In genomic region chr5:58717303-58718012, GRCh38 we compare ENCODE assay signal across 28 cellular contexts.
DNase-seq lines count a peak whose midpoint lies in the region; ATAC-seq, FAIRE-seq and TF ChIP-seq lines count a peak whose summit lies in the region.
"Had no signal": no experiment of that assay in that cellular context is flagged by ENCODE, and none has a peak within 500 bp of the region (broad histone marks: within the 10 kb centered on the region; RNA-seq: fewer than 3 reads in every experiment).

No MANE protein-coding gene starts in this region.

- no peak for TF ChIP-seq RAD21 in neural cell (conservative IDR thresholded peaks at IDR 0.05)

- peaks cover 13% of the 10 kb centered on the region for H3K9me3 Mint-ChIP-seq in endodermal cell
- H3K9me3 Mint-ChIP-seq in activated naive CD8-positive, alpha-beta T cell treated with anti-CD3 and anti-CD28 coated beads for 36 hours, result peaks cover 3% of the 10 kb centered on the region

- peaks cover 8% of the 10 kb centered on the region for H3K9me3 ChIP-seq in endodermal cell (ENCODE audit: control insufficient read depth, low read length)
- no peaks in the 10 kb centered on the region for H3K9me3 ChIP-seq in neural cell (ENCODE audit: low read length)
- H3K9me3 ChIP-seq: SJCRH30, suprapubic skin, uterus had no signal

- TF ChIP-seq CTCF in endodermal cell (conservative IDR thresholded peaks at IDR 0.05) (no peak), neural cell (IDR thresholded peaks at IDR 0.05; ENCODE audit: poor library complexity, severe bottlenecking) (peak; percentile 12)

- H3K4me3 ChIP-seq in H7 (ENCODE audit: insufficient read depth, low read depth, low read length) (no peak overlapping the region), endodermal cell (ENCODE audit: low read length) (no peak overlapping the region), neural cell (ENCODE audit: low read length) (peak overlapping the region; percentile 47)
- H3K4me3 ChIP-seq: SJCRH30, suprapubic skin, uterus had no signal

- no peaks in the 10 kb centered on the region for H3F3A ChIP-seq in neural cell (ENCODE audit: insufficient read depth, low read length, poor library complexity, severe bottlenecking)

- WGBS in endodermal cell (ENCODE audit: insufficient coverage in 1 of 2, insufficient read length in 1 of 2), 2 experiments, result 49 to 65% methylated on average over 4 to 5 of the region's 5 CpGs

- TF ChIP-seq EP300 in neural cell (conservative IDR thresholded peaks at IDR 0.05; ENCODE audit: poor library complexity, severe bottlenecking), result no peak

- FAIRE-seq in GM12891 (lab: Jason Lieb, UNC), result no peak
- FAIRE-seq: bronchial epithelial cell had no signal

- H3K9me2 ChIP-seq in neural cell (ENCODE audit: insufficient read depth, low read length), result no peaks in the 10 kb centered on the region

- H3K27ac Mint-ChIP-seq in endodermal cell, result no peak overlapping the region
- H3K27ac Mint-ChIP-seq in activated naive CD8-positive, alpha-beta T cell treated with anti-CD3 and anti-CD28 coated beads for 36 hours, result no peak overlapping the region
- H3K27ac Mint-ChIP-seq: activated CD4-positive, alpha-beta T cell treated with anti-CD3 and anti-CD28 coated beads for 36 hours; activated naive CD4-positive, alpha-beta T cell treated with anti-CD3 and anti-CD28 coated beads for 36 hours; CD4-positive, alpha-beta T cell; IgD-negative memory B cell; immature natural killer cell; nephron; progenitor cell of endocrine pancreas; T-cell had no signal

- H3K36me3 Mint-ChIP-seq in endodermal cell (ENCODE audit: low read depth), result no peaks in the 10 kb centered on the region
- H3K36me3 Mint-ChIP-seq in activated naive CD8-positive, alpha-beta T cell treated with anti-CD3 and anti-CD28 coated beads for 36 hours, result no peaks in the 10 kb centered on the region
- H3K36me3 Mint-ChIP-seq: IgD-negative memory B cell, immature natural killer cell, T-cell had no signal

- ATAC-seq in GM18502 (IDR thresholded peaks at IDR 0.05; ENCODE audit: poor library complexity, unreplicated experiment), result no peak
- ATAC-seq: activated CD4-positive, alpha-beta T cell treated with anti-CD3 and anti-CD28 coated beads for 36 hours; left ventricle myocardium superior; T-cell had no signal

- H3K27me3 ChIP-seq in H7 (ENCODE audit: control insufficient read depth, insufficient read depth, low read length) (no peaks in the 10 kb centered on the region), endodermal cell (ENCODE audit: control insufficient read depth, insufficient read depth, low read length, poor library complexity, severe bottlenecking) (no peaks in the 10 kb centered on the region), neural cell (ENCODE audit: insufficient read depth, low read depth, low read length) (no peaks in the 10 kb centered on the region)
- H3K27me3 ChIP-seq: suprapubic skin, uterus had no signal

- no peaks in the 10 kb centered on the region for H3K79me2 ChIP-seq in neural cell (replicated peaks; ENCODE audit: insufficient read depth, low read length)

- H3K4me1 ChIP-seq in endodermal cell (ENCODE audit: control insufficient read depth, insufficient read depth, low read length), result peaks cover 7% of the 10 kb centered on the region
- H3K4me1 ChIP-seq: SJCRH30, suprapubic skin, uterus had no signal

- TF ChIP-seq POLR2A in GM12891 (IDR thresholded peaks at IDR 0.05; ENCODE audit: low read depth, low read length), result no peak

- H3K27me3 Mint-ChIP-seq in endodermal cell (ENCODE audit: insufficient read depth), result no peaks in the 10 kb centered on the region
- H3K27me3 Mint-ChIP-seq in activated naive CD8-positive, alpha-beta T cell treated with anti-CD3 and anti-CD28 coated beads for 36 hours, result no peaks in the 10 kb centered on the region
- H3K27me3 Mint-ChIP-seq: progenitor cell of endocrine pancreas had no signal

- peak overlapping the region; percentile 29 for H3K27ac ChIP-seq in endodermal cell (ENCODE audit: low read depth, low read length)
- peak overlapping the region; percentile 87 for H3K27ac ChIP-seq in neural cell (ENCODE audit: low read length)
- H3K27ac ChIP-seq in caudate nucleus (ENCODE audit: low read depth, low read length), result no peak overlapping the region
- H3K27ac ChIP-seq: SJCRH30, suprapubic skin, uterus had no signal

- peaks cover 42% of the 10 kb centered on the region for H3K4me1 Mint-ChIP-seq in endodermal cell
- no peaks in the 10 kb centered on the region for H3K4me1 Mint-ChIP-seq in activated naive CD8-positive, alpha-beta T cell treated with anti-CD3 and anti-CD28 coated beads for 36 hours
- H3K4me1 Mint-ChIP-seq: activated CD4-positive, alpha-beta T cell treated with anti-CD3 and anti-CD28 coated beads for 36 hours; immature natural killer cell; T-cell had no signal

- no peaks in the 10 kb centered on the region for H4K20me1 ChIP-seq in neural cell (ENCODE audit: insufficient read depth)

- H3K9ac ChIP-seq in endodermal cell (ENCODE audit: extremely low read depth, low read length, poor library complexity, severe bottlenecking), result no peak overlapping the region
- H3K9ac ChIP-seq in neural cell (ENCODE audit: low read length), result peak overlapping the region; percentile 48

- H2AFZ ChIP-seq in neural cell (ENCODE audit: low read depth, low read length), result peak overlapping the region; percentile 29

- H3K36me3 ChIP-seq in H7 (replicated peaks; ENCODE audit: control insufficient read depth, insufficient read depth, low read length) (no peaks in the 10 kb centered on the region), endodermal cell (ENCODE audit: control insufficient read depth, insufficient read depth, low read length) (no peaks in the 10 kb centered on the region), neural cell (ENCODE audit: insufficient read depth, low read length) (no peaks in the 10 kb centered on the region)
- H3K36me3 ChIP-seq: SJCRH30, suprapubic skin, uterus had no signal

- peak overlapping the region; percentile 30 for H3K4me2 ChIP-seq in neural cell (ENCODE audit: low read length)

- H3K4me3 Mint-ChIP-seq in endodermal cell, result no peak overlapping the region
- H3K4me3 Mint-ChIP-seq in activated naive CD8-positive, alpha-beta T cell treated with anti-CD3 and anti-CD28 coated beads for 36 hours, result no peak overlapping the region
- H3K4me3 Mint-ChIP-seq: activated CD4-positive, alpha-beta T cell treated with anti-CD3 and anti-CD28 coated beads for 36 hours; activated naive CD4-positive, alpha-beta T cell treated with anti-CD3 and anti-CD28 coated beads for 36 hours; CD4-positive, alpha-beta T cell; IgD-negative memory B cell; immature natural killer cell; nephron; T-cell had no signal

- DNase-seq in H7 (peak; percentile 2), NCI-H2227 treated with DMSO at 0.1 percent for 48 hours (lab: John Stamatoyannopoulos, UW) (peak; percentile 10), endodermal cell (peak; percentile 81), GM12891 (ENCODE audit: insufficient read length, low spot score) (no peak), caudate nucleus (lab: John Stamatoyannopoulos, UW) (no peak)
- no peak for DNase-seq in activated naive CD8-positive, alpha-beta T cell treated with anti-CD3 and anti-CD28 coated beads for 36 hours
- DNase-seq: activated CD4-positive, alpha-beta T cell treated with anti-CD3 and anti-CD28 coated beads for 36 hours; activated CD8-positive, alpha-beta memory T cell treated with anti-CD3 and anti-CD28 coated beads for 24 hours; activated naive CD4-positive, alpha-beta T cell treated with anti-CD3 and anti-CD28 coated beads for 36 hours; activated T-cell treated with anti-CD3 and anti-CD28 coated beads, Interleukin-2, amount 50 U/mL, for 48 hours; amygdala; CD4-positive, alpha-beta T cell; cortex of kidney; DMS 273 treated with DMSO at 0.1 percent for 48 hours; immature natural killer cell; left ventricle myocardium superior; NCI-H1105 treated with DMSO at 0.1 percent for 48 hours; NCI-H2171 treated with DMSO at 0.1 percent for 48 hours; SJCRH30; T-cell; uterus had no signal

TF ChIP-seq in neural cell, 6 proteins besides CTCF, POLR2A, EP300 and RAD21:
- no peak for TF ChIP-seq EZH2 (IDR thresholded peaks at IDR 0.05; ENCODE audit: borderline replicate concordance, insufficient read depth, low read length, poor library complexity, severe bottlenecking)
- peak; percentile 18 for TF ChIP-seq POLR2AphosphoS5 (IDR thresholded peaks at IDR 0.05)

TF ChIP-seq in GM12891, 5 proteins besides CTCF, POLR2A, EP300 and RAD21:
- TF ChIP-seq POU2F2 (IDR thresholded peaks at IDR 0.05; ENCODE audit: low read depth, low read length) (no peak), PAX5 (IDR thresholded peaks at IDR 0.05; ENCODE audit: insufficient read depth, low read length, severe bottlenecking) (no peak), SPI1 (IDR thresholded peaks at IDR 0.05; ENCODE audit: low read depth, low read length) (no peak), TAF1 (IDR thresholded peaks at IDR 0.05; ENCODE audit: low read depth, low read length) (no peak), POLR2AphosphoS5 (IDR thresholded peaks at IDR 0.05; ENCODE audit: low read depth, low read length) (no peak)

Comparison
In these comparisons a context has a peak if more than half of its experiments do, and no peak if none do; other contexts are left out.
1. DNase-seq: peak in H7 (single experiment), NCI-H2227 treated with DMSO at 0.1 percent for 48 hours (single experiment) and endodermal cell (single experiment); none in GM12891 (single experiment), caudate nucleus (0 of 61) and activated naive CD8-positive, alpha-beta T cell treated with anti-CD3 and anti-CD28 coated beads for 36 hours (single experiment).